24 cellular contexts compared by ENCODE assay signal in genomic region chr12:66070378-66071120, GRCh38.
"Had no signal": no experiment of that assay in that cellular context is flagged by ENCODE, and none has a peak within 500 bp of the region (broad histone marks: within the 10 kb centered on the region; RNA-seq: fewer than 3 reads in every experiment).

No MANE protein-coding gene starts in this region.

- H2AFZ ChIP-seq: hepatocyte had no signal

- H3K27me3 ChIP-seq: hepatocyte, ovary, right atrium auricular region, sigmoid colon, spleen, suprapubic skin, tibial artery, uterus had no signal

- H3K9me3 Mint-ChIP-seq: naive thymus-derived CD8-positive, alpha-beta T cell; nephron; stimulated activated effector memory CD8-positive, alpha-beta T cell treated with anti-CD3 and anti-CD28 coated beads, Interleukin-12 subunit alpha, Interleukin-12 subunit beta, amount 100 ng/mL, for 72 hours; stimulated activated naive CD8-positive, alpha-beta T cell treated with anti-CD3 and anti-CD28 coated beads, Interleukin-15, Interleukin-2, amounts not matched to agents 100 ng/mL and 50 ng/mL, for 24 hours; type B pancreatic cell had no signal

- H3K4me3 Mint-ChIP-seq: naive thymus-derived CD8-positive, alpha-beta T cell; nephron; neural crest cell; stimulated activated effector memory CD8-positive, alpha-beta T cell treated with anti-CD3 and anti-CD28 coated beads, Interleukin-12 subunit alpha, Interleukin-12 subunit beta, amount 100 ng/mL, for 72 hours; stimulated activated naive CD8-positive, alpha-beta T cell treated with anti-CD3 and anti-CD28 coated beads, Interleukin-15, Interleukin-2, amounts not matched to agents 100 ng/mL and 50 ng/mL, for 24 hours; type B pancreatic cell had no signal

- ATAC-seq: mucosa of descending colon; naive thymus-derived CD8-positive, alpha-beta T cell; stimulated activated effector memory CD8-positive, alpha-beta T cell treated with anti-CD3 and anti-CD28 coated beads, Interleukin-12 subunit alpha, Interleukin-12 subunit beta, amount 100 ng/mL, for 72 hours had no signal

- H3K4me2 ChIP-seq: hepatocyte had no signal

- H3K4me3 ChIP-seq: hepatocyte, left ventricle myocardium inferior, lung, mucosa of descending colon, ovary, right atrium auricular region, sigmoid colon, spleen, suprapubic skin, thoracic aorta, tibial artery, uterus had no signal

- H3K4me1 ChIP-seq: left ventricle myocardium inferior, right atrium auricular region, sigmoid colon, suprapubic skin, tibial artery, uterus had no signal

- H3K79me2 ChIP-seq: hepatocyte had no signal

- H3K27me3 Mint-ChIP-seq: type B pancreatic cell had no signal

- H3K36me3 Mint-ChIP-seq: stimulated activated effector memory CD8-positive, alpha-beta T cell treated with anti-CD3 and anti-CD28 coated beads, Interleukin-12 subunit alpha, Interleukin-12 subunit beta, amount 100 ng/mL, for 72 hours; type B pancreatic cell had no signal

- H3K27ac Mint-ChIP-seq: naive thymus-derived CD8-positive, alpha-beta T cell; nephron; progenitor cell of endocrine pancreas; stimulated activated effector memory CD8-positive, alpha-beta T cell treated with anti-CD3 and anti-CD28 coated beads, Interleukin-12 subunit alpha, Interleukin-12 subunit beta, amount 100 ng/mL, for 72 hours; stimulated activated naive CD8-positive, alpha-beta T cell treated with anti-CD3 and anti-CD28 coated beads, Interleukin-15, Interleukin-2, amounts not matched to agents 100 ng/mL and 50 ng/mL, for 24 hours; type B pancreatic cell had no signal

- H3K36me3 ChIP-seq: left ventricle myocardium inferior, ovary, right atrium auricular region, sigmoid colon, spleen, suprapubic skin, thoracic aorta, tibial artery, uterus had no signal

- H3K9me3 ChIP-seq: left ventricle myocardium inferior, mucosa of descending colon, ovary, right atrium auricular region, sigmoid colon, spleen, suprapubic skin, thoracic aorta, tibial artery, uterus had no signal

- H3K27ac ChIP-seq: hepatocyte, left ventricle myocardium inferior, right atrium auricular region, sigmoid colon, spleen, suprapubic skin, thoracic aorta, tibial artery, uterus had no signal

- FAIRE-seq: small intestine had no signal

- DNase-seq: islet precursor cell; left ventricle myocardium inferior; midbrain; mucosa of descending colon; naive thymus-derived CD8-positive, alpha-beta T cell; sigmoid colon; small intestine; spleen; stimulated activated CD4-positive, alpha-beta T cell treated with anti-CD3 and anti-CD28 coated beads, Interleukin-4, amount 100 ng/mL, for 24 hours; stimulated activated naive CD4-positive, alpha-beta T cell; tibial artery; uterus had no signal
